9 cellular contexts compared by ENCODE assay signal in the genomic region with DNA sequence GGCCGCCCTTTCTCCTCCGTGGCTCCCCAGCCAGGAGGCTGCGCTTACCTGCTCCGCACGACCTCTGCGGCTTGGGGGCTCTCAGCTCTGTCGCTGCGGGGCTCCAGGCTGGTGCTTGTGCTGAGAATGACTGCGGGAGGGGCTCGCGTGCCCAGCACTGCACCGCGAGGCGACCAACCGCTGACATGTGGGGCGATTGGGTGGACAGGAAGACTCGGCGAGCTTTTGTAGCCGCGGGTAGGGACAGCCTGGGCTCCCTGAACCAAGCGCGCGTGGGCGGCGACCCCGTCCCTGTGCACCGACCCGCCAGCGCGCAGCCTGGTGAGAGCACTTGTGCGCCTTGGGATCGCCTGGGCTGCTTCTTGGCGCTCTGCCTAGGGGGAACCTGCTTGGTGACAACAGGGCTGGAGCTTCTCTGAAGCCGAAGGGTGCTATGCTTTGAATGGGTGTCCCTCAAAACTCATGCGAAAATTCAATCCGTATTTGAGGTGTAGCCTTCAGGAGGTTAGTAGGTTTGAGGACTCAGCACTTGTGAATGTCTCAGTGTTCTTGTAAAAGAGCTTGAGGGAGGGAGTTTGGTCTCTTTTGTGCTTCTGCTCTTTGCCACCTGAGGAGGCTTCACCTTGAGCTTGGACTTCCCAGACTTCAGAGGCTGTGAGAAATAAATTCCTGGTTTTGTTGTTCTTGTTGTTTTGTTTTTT. TPM values are rescaled to one million over a fixed set of nuclear protein-coding genes. Genes with fewer than 3 reads are reported as not detected.
DNase-seq lines count a peak whose midpoint lies in the region; ATAC-seq and TF ChIP-seq lines count a peak whose summit lies in the region.
"Had no signal": no experiment of that assay in that cellular context is flagged by ENCODE, and none has a peak within 500 bp of the region (broad histone marks: within the 10 kb centered on the region; RNA-seq: fewer than 3 reads in every experiment).

No MANE protein-coding gene starts in this region.

- ATAC-seq in activated CD4-positive, CD25-positive, alpha-beta regulatory T cell treated with anti-CD3 and anti-CD28 coated beads, Interleukin-2, amount 50 U/mL, for 24 hours, result no peak

- peak overlapping the region; percentile 89 for H3K4me2 ChIP-seq in fibroblast of lung (ENCODE audit: extremely low read depth, insufficient read depth, low read length)

- DNase-seq in activated CD8-positive, alpha-beta memory T cell treated with anti-CD3 and anti-CD28 coated beads, Interleukin-2, amount 50 U/mL, for 48 hours, result peak; percentile 56
- DNase-seq in activated CD8-positive, alpha-beta memory T cell treated with anti-CD3 and anti-CD28 coated beads for 24 hours, result no peak
- DNase-seq in NCI-H748 (lab: John Stamatoyannopoulos, UW; ENCODE audit: unreplicated experiment), result peak; percentile 12
- DNase-seq in fibroblast of lung (ENCODE audit: low read depth in 2 of 2), result peak in 1 of 2 donors; percentile 38
- peak; percentile 4 for DNase-seq in renal cortical epithelial cell (ENCODE audit: low read depth)
- DNase-seq in NCI-H2081 treated with DMSO at 0.1 percent for 48 hours (lab: John Stamatoyannopoulos, UW), result no peak
- DNase-seq in NOMO-1 treated with dmso at 0.1 percent for 144 hours (lab: John Stamatoyannopoulos, UW; ENCODE audit: unreplicated experiment), result no peak
- DNase-seq: natural killer cell had no signal

- no peaks in the 10 kb centered on the region for H4K20me1 ChIP-seq in fibroblast of lung (ENCODE audit: control insufficient read depth, extremely low read depth, insufficient read depth, low read length)

- peaks cover 16% of the 10 kb centered on the region for H3K27me3 ChIP-seq in fibroblast of lung (ENCODE audit: control insufficient read depth, insufficient read depth, low read length)

- no peak for TF ChIP-seq CTCF in fibroblast of lung (conservative IDR thresholded peaks at IDR 0.05 in 1 of 2, IDR thresholded peaks at IDR 0.05 in 1 of 2; ENCODE audit: low read depth in 1 of 2, low read length in 2 of 2)

- H2AFZ ChIP-seq in fibroblast of lung (ENCODE audit: low read length), result peak overlapping the region; percentile 68

- H3K4me1 ChIP-seq in fibroblast of lung (ENCODE audit: control insufficient read depth, extremely low read depth, insufficient read depth, low read length), result peaks cover 3% of the 10 kb centered on the region

- no peaks in the 10 kb centered on the region for H3K79me2 ChIP-seq in fibroblast of lung (ENCODE audit: control insufficient read depth, insufficient read depth, low read length)

- no peaks in the 10 kb centered on the region for H3K36me3 ChIP-seq in fibroblast of lung (ENCODE audit: control insufficient read depth, insufficient read depth, low read length)

- H3K4me3 ChIP-seq in fibroblast of lung (replicated peaks in 1 of 4; ENCODE audit: control extremely low read depth in 1 of 4, insufficient read depth in 1 of 4, low read depth in 3 of 4, low read length in 4 of 4), result peak overlapping the region; percentile 22 to 53 (median 31)

- no peak overlapping the region for H3K27ac ChIP-seq in fibroblast of lung (ENCODE audit: insufficient read depth, low read length)

- no peak overlapping the region for H3K9ac ChIP-seq in fibroblast of lung (ENCODE audit: insufficient read depth, low read length)

- H3K9me3 ChIP-seq in fibroblast of lung (ENCODE audit: control insufficient read depth, insufficient read depth, low read depth, low read length), result no peaks in the 10 kb centered on the region

RNA-seq across cellular contexts. Expression of a gene that starts 50.4 kb away (rescaled TPM):
- total RNA-seq in fibroblast of lung (27.2 and 72.5 TPM in 2 replicates), renal cortical epithelial cell (1.0 TPM in 1 of 2 replicates, not detected in the other)
- 5.5 and 7.1 TPM in 2 replicates for polyA plus RNA-seq in fibroblast of lung
- 4.4 and 6.8 TPM in 2 replicates for polyA plus RNA-seq in fibroblast of lung (2012)
- polyA minus RNA-seq in fibroblast of lung (ENCODE audit: low replicate concordance), result 1.5 and 1.9 TPM in 2 replicates

Comparison
In these comparisons a context has a peak if more than half of its experiments do, and no peak if none do; other contexts are left out.
1. DNase-seq: peak in activated CD8-positive, alpha-beta memory T cell treated with anti-CD3 and anti-CD28 coated beads, Interleukin-2, amount 50 U/mL, for 48 hours (single experiment), NCI-H748 (single experiment) and renal cortical epithelial cell (single experiment); none in activated CD8-positive, alpha-beta memory T cell treated with anti-CD3 and anti-CD28 coated beads for 24 hours (single experiment), NCI-H2081 treated with DMSO at 0.1 percent for 48 hours (single experiment) and NOMO-1 treated with dmso at 0.1 percent for 144 hours (single experiment).
2. RNA of a gene that starts 50.4 kb away (total RNA-seq): 27.2 to 72.5 TPM in fibroblast of lung; 1.0 TPM in renal cortical epithelial cell; every median in the first group is over 10 times any median in the second.